19 cellular contexts compared by ENCODE assay signal in genomic region chr7:151437163-151437553, GRCh38. TPM values are rescaled to one million over a fixed set of nuclear protein-coding genes. Genes with fewer than 3 reads are reported as not detected.
DNase-seq lines count a peak whose midpoint lies in the region; ATAC-seq and TF ChIP-seq lines count a peak whose summit lies in the region.
"Had no signal": no experiment of that assay in that cellular context is flagged by ENCODE, and none has a peak within 500 bp of the region (broad histone marks: within the 10 kb centered on the region; RNA-seq: fewer than 3 reads in every experiment).

No MANE protein-coding gene starts in this region.

- H3K9ac ChIP-seq in trophoblast cell (ENCODE audit: low read length) (no peak overlapping the region), PC-3 (ENCODE audit: low read length) (no peak overlapping the region)

- intact Hi-C loops in activated CD4-positive, alpha-beta T cell treated with anti-CD3 and anti-CD28 coated beads, Interleukin-2, amount 10 ng/mL, durations not matched to agents 24 days and 14 days (cut with micrococcal nuclease), result no loop called here
- intact Hi-C loops in PC-3 (cut with micrococcal nuclease), result no loop called here

- CTCF ChIA-PET in PC-3 (lab: Charles Lee), result no interaction called here

- H3K4me2 ChIP-seq in trophoblast cell (ENCODE audit: low read length) (peak overlapping the region; percentile 38), PC-3 (ENCODE audit: low read length) (no peak overlapping the region)

- no peak overlapping the region for H3K23ac ChIP-seq in trophoblast cell (ENCODE audit: low read length)

- no peaks in the 10 kb centered on the region for H3K27me3 Mint-ChIP-seq in activated T-helper 17 cell treated with anti-CD3 and anti-CD28 coated beads, Interleukin-2, amount 50 U/mL, for 72 hours
- H3K27me3 Mint-ChIP-seq in activated CD4-positive, alpha-beta T cell treated with anti-CD3 and anti-CD28 coated beads, Interleukin-2, amount 10 ng/mL, durations not matched to agents 24 days and 14 days, result peaks cover 16% of the 10 kb centered on the region

- no peak overlapping the region for H3K4me3 ChIP-seq in gastroesophageal sphincter
- no peak overlapping the region for H3K4me3 ChIP-seq in trophoblast cell (ENCODE audit: low read depth, low read length)
- H3K4me3 ChIP-seq in tibial nerve, result no peak overlapping the region
- no peak overlapping the region for H3K4me3 ChIP-seq in PC-3 (ENCODE audit: low read length)

- TF ChIP-seq CTCF in gastroesophageal sphincter (IDR thresholded peaks at IDR 0.05), result no peak
- no peak for TF ChIP-seq CTCF in tibial nerve (IDR thresholded peaks at IDR 0.05)
- TF ChIP-seq CTCF in PC-3 (conservative IDR thresholded peaks at IDR 0.05; ENCODE audit: low read depth, low read length), result no peak

- H2BK5ac ChIP-seq in trophoblast cell (ENCODE audit: low read depth, low read length, poor library complexity), result no peak overlapping the region

- H4K12ac ChIP-seq in trophoblast cell (ENCODE audit: low read depth, low read length), result no peak overlapping the region

- H4K8ac ChIP-seq in trophoblast cell (ENCODE audit: low read depth, low read length), result peak overlapping the region; percentile 36

- H3K27ac ChIP-seq in gastroesophageal sphincter, result peak overlapping the region in 3 of 4 donors; percentile 6 to 61 (median 45)
- peak overlapping the region; percentile 24 for H3K27ac ChIP-seq in trophoblast cell (ENCODE audit: low read depth, low read length)
- H3K27ac ChIP-seq in tibial nerve, result peak overlapping the region; percentile 3 to 82 (median 62)
- H3K27ac ChIP-seq in PC-3 (ENCODE audit: low read length), result no peak overlapping the region

- TF ChIP-seq POLR2A in gastroesophageal sphincter (IDR thresholded peaks at IDR 0.05) (no peak), tibial nerve (IDR thresholded peaks at IDR 0.05) (no peak)

- peaks cover 14% of the 10 kb centered on the region for H3K79me1 ChIP-seq in trophoblast cell (ENCODE audit: low read length)

- H2BK12ac ChIP-seq in trophoblast cell (ENCODE audit: low read length), result peak overlapping the region; percentile 60

- H3K9me3 ChIP-seq in gastroesophageal sphincter (no peaks in the 10 kb centered on the region), trophoblast cell (ENCODE audit: insufficient read depth, low read depth, low read length) (peaks cover 3% of the 10 kb centered on the region), tibial nerve (no peaks in the 10 kb centered on the region), PC-3 (ENCODE audit: low read length) (no peaks in the 10 kb centered on the region)
- H3K9me3 ChIP-seq: BE2C had no signal

- no peak overlapping the region for H3K4me3 Mint-ChIP-seq in activated T-helper 17 cell treated with anti-CD3 and anti-CD28 coated beads, Interleukin-2, amount 50 U/mL, for 72 hours
- no peak overlapping the region for H3K4me3 Mint-ChIP-seq in activated CD4-positive, alpha-beta T cell treated with anti-CD3 and anti-CD28 coated beads, Interleukin-2, amount 10 ng/mL, durations not matched to agents 24 days and 14 days
- H3K4me3 Mint-ChIP-seq: CD8-positive, alpha-beta T cell had no signal

- peak overlapping the region; percentile 55 for H2BK120ac ChIP-seq in trophoblast cell (ENCODE audit: insufficient read depth, low read length, poor library complexity)

- H3K4me1 Mint-ChIP-seq in activated T-helper 17 cell treated with anti-CD3 and anti-CD28 coated beads, Interleukin-2, amount 50 U/mL, for 72 hours, result peaks cover 23% of the 10 kb centered on the region
- peaks cover 24% of the 10 kb centered on the region for H3K4me1 Mint-ChIP-seq in activated CD4-positive, alpha-beta T cell treated with anti-CD3 and anti-CD28 coated beads, Interleukin-2, amount 10 ng/mL, durations not matched to agents 24 days and 14 days

- BruUV-seq in PC-3 (replicated peaks; lab: Mats Ljungman, UMichigan), result no TSS peak

- peak overlapping the region; percentile 45 for H4K91ac ChIP-seq in trophoblast cell (ENCODE audit: low read depth, low read length)

- H2AFZ ChIP-seq in trophoblast cell (ENCODE audit: insufficient read depth, low read length, poor library complexity) (no peak overlapping the region), PC-3 (ENCODE audit: low read length) (no peak overlapping the region)

- H3K9me3 Mint-ChIP-seq in activated T-helper 17 cell treated with anti-CD3 and anti-CD28 coated beads, Interleukin-2, amount 50 U/mL, for 72 hours, result no peaks in the 10 kb centered on the region
- no peaks in the 10 kb centered on the region for H3K9me3 Mint-ChIP-seq in activated CD4-positive, alpha-beta T cell treated with anti-CD3 and anti-CD28 coated beads, Interleukin-2, amount 10 ng/mL, durations not matched to agents 24 days and 14 days
- H3K9me3 Mint-ChIP-seq: CD8-positive, alpha-beta T cell had no signal

- H3K27ac Mint-ChIP-seq in activated T-helper 17 cell treated with anti-CD3 and anti-CD28 coated beads, Interleukin-2, amount 50 U/mL, for 72 hours, result peak overlapping the region; percentile 31
- H3K27ac Mint-ChIP-seq in activated CD4-positive, alpha-beta T cell treated with anti-CD3 and anti-CD28 coated beads, Interleukin-2, amount 10 ng/mL, durations not matched to agents 24 days and 14 days, result no peak overlapping the region

- peak overlapping the region; percentile 41 for H2AK5ac ChIP-seq in trophoblast cell (ENCODE audit: low read length)

- peak overlapping the region; percentile 10 for H3K18ac ChIP-seq in trophoblast cell (ENCODE audit: low read length)

- no peaks in the 10 kb centered on the region for H4K20me1 ChIP-seq in PC-3 (ENCODE audit: low read length)

- H3K9me2 ChIP-seq in PC-3 (replicated peaks; ENCODE audit: low read length), result no peaks in the 10 kb centered on the region

- H3K36me3 ChIP-seq in gastroesophageal sphincter (no peaks in the 10 kb centered on the region), trophoblast cell (ENCODE audit: control insufficient read depth in 1 of 2, insufficient read depth in 2 of 2, low read length in 2 of 2) (no peaks in the 10 kb centered on the region), tibial nerve (no peaks in the 10 kb centered on the region), PC-3 (ENCODE audit: low read depth, low read length) (no peaks in the 10 kb centered on the region)
- H3K36me3 ChIP-seq: BE2C had no signal

- WGBS in gastroesophageal sphincter (ENCODE audit: low coverage in 1 of 2), 2 donors, result 89 to 100% methylated on average over 3 of the region's 13 CpGs
- no CpG with 5 or more reads among the region's 13 CpGs for WGBS in trophoblast cell (ENCODE audit: extremely low coverage, insufficient coverage, insufficient read length)
- WGBS in tibial nerve, 2 donors, result 73 to 79% methylated on average over 13 of the region's 13 CpGs

- no peak overlapping the region for H3K4ac ChIP-seq in trophoblast cell (ENCODE audit: low read depth, low read length)

- peak overlapping the region; percentile 32 for H3K14ac ChIP-seq in trophoblast cell (ENCODE audit: low read length)

- no peaks in the 10 kb centered on the region for H3K79me2 ChIP-seq in trophoblast cell (ENCODE audit: control insufficient read depth, insufficient read depth, low read length, poor library complexity)
- no peaks in the 10 kb centered on the region for H3K79me2 ChIP-seq in PC-3 (ENCODE audit: low read length)

- no peaks in the 10 kb centered on the region for H3K36me3 Mint-ChIP-seq in activated T-helper 17 cell treated with anti-CD3 and anti-CD28 coated beads, Interleukin-2, amount 50 U/mL, for 72 hours (ENCODE audit: low read depth)
- no peaks in the 10 kb centered on the region for H3K36me3 Mint-ChIP-seq in activated CD4-positive, alpha-beta T cell treated with anti-CD3 and anti-CD28 coated beads, Interleukin-2, amount 10 ng/mL, durations not matched to agents 24 days and 14 days (ENCODE audit: low read depth)
- H3K36me3 Mint-ChIP-seq: CD8-positive, alpha-beta T cell had no signal

- H3K4me1 ChIP-seq in gastroesophageal sphincter, result peaks cover 0 to 25% (median 22%) of the 10 kb centered on the region in 3 donors
- H3K4me1 ChIP-seq in trophoblast cell (ENCODE audit: control insufficient read depth in 1 of 2, insufficient read depth in 2 of 2, low read length in 2 of 2), result peaks cover 28 to 33% of the 10 kb centered on the region in 2 experiments
- peaks cover 0 to 56% (median 19%) of the 10 kb centered on the region in 4 donors for H3K4me1 ChIP-seq in tibial nerve
- H3K4me1 ChIP-seq in PC-3 (ENCODE audit: insufficient read depth, low read length), result no peaks in the 10 kb centered on the region
- H3K4me1 ChIP-seq: BE2C had no signal

- TF ChIP-seq EP300 in gastroesophageal sphincter (IDR thresholded peaks at IDR 0.05), result no peak
- TF ChIP-seq EP300 in tibial nerve (IDR thresholded peaks at IDR 0.05), result no peak

- ATAC-seq in activated T-helper 17 cell treated with anti-CD3 and anti-CD28 coated beads, Interleukin-2, amount 50 U/mL, for 72 hours (replicated peaks), result no peak
- ATAC-seq in gastroesophageal sphincter (no peak), HG02798 (IDR thresholded peaks at IDR 0.05; ENCODE audit: poor library complexity, unreplicated experiment) (no peak), PC-3 (no peak)
- ATAC-seq: CD8-positive, alpha-beta T cell; Panc1 had no signal

- DNase-seq in trophoblast cell, result no peak
- DNase-seq in tibial nerve (ENCODE audit: low spot score in 2 of 2), result no peak
- no peak for DNase-seq in activated CD4-positive, alpha-beta T cell treated with anti-CD3 and anti-CD28 coated beads, Interleukin-2, amount 10 ng/mL, durations not matched to agents 24 days and 14 days
- DNase-seq in PC-3, result no peak
- DNase-seq: CD8-positive, alpha-beta T cell; Kasumi-1; NCI-H1417 treated with DMSO at 0.1 percent for 48 hours; NCI-H2029; NCI-H2171 treated with DMSO at 0.1 percent for 48 hours; NCI-H774 had no signal

- H3F3A ChIP-seq in PC-3 (ENCODE audit: low read length, unreplicated experiment), result no peaks in the 10 kb centered on the region

- peaks cover 26% of the 10 kb centered on the region for H3K27me3 ChIP-seq in gastroesophageal sphincter
- no peaks in the 10 kb centered on the region for H3K27me3 ChIP-seq in trophoblast cell (ENCODE audit: insufficient read depth, low read length)
- H3K27me3 ChIP-seq in tibial nerve, result peaks cover 0 to 4% of the 10 kb centered on the region in 2 donors
- peaks cover 18% of the 10 kb centered on the region for H3K27me3 ChIP-seq in PC-3 (ENCODE audit: low read length)
- H3K27me3 ChIP-seq: BE2C had no signal

- POLR2A ChIA-PET in PC-3 (lab: Charles Lee; ENCODE audit: unreplicated experiment), result no interaction called here

RNA-seq across cellular contexts. Expression of gene CRYGN, which starts 2.8 kb away (rescaled TPM):
- total RNA-seq in activated T-helper 17 cell treated with anti-CD3 and anti-CD28 coated beads, Interleukin-2, amount 50 U/mL, for 72 hours, result not detected
- total RNA-seq in gastroesophageal sphincter (1 to 10 TPM in 1 of 4 donors, under 1 TPM in 1, not detected in 2; 0.27 to 4.4 TPM), tibial nerve (1 to 10 TPM in 1 of 4 donors, under 1 TPM in 2, not detected in 1; 0.59 to 1.5 (median 0.87) TPM), PC-3 (2014; rRNA removed) (0.11 TPM in 1 of 2 replicates, not detected in the other)
- 0.16 and 0.26 TPM in 2 replicates for polyA plus RNA-seq in trophoblast cell (2013)
- total RNA-seq in activated CD4-positive, alpha-beta T cell treated with anti-CD3 and anti-CD28 coated beads, Interleukin-2, amount 10 ng/mL, durations not matched to agents 24 days and 14 days, result not detected in 2 replicates
- total RNA-seq: CD8-positive, alpha-beta T cell; IMR-90; Right ventricle myocardium inferior had no signal
- polyA plus RNA-seq: AG04450, IMR-90 had no signal

RNA-seq across cellular contexts. Expression of gene WDR86, which starts 27.3 kb away (rescaled TPM):
- under 1 TPM in 1 of 2 donors, not detected in 1; 0.45 TPM for total RNA-seq in activated T-helper 17 cell treated with anti-CD3 and anti-CD28 coated beads, Interleukin-2, amount 50 U/mL, for 72 hours
- total RNA-seq in gastroesophageal sphincter (1 to 10 TPM; 2.6 to 8.2 (median 5.9) TPM), tibial nerve (100 to 1,000 TPM in 2 of 4 donors, 10 to 100 TPM in 2; 82.9 to 142 (median 115) TPM), PC-3 (2014; rRNA removed) (not detected in 2 replicates)
- 6.0 and 7.3 TPM in 2 replicates for polyA plus RNA-seq in trophoblast cell (2013)
- not detected in 2 replicates for total RNA-seq in activated CD4-positive, alpha-beta T cell treated with anti-CD3 and anti-CD28 coated beads, Interleukin-2, amount 10 ng/mL, durations not matched to agents 24 days and 14 days
- total RNA-seq: IMR-90, NCI-H460 had no signal
- polyA plus RNA-seq: IMR-90 had no signal

Comparison
In these comparisons a context has a peak if more than half of its experiments do, and no peak if none do; other contexts are left out.
1. RNA of gene WDR86, which starts 27.3 kb away (total RNA-seq): 82.9 to 142 TPM in tibial nerve; 2.6 to 8.2 TPM in gastroesophageal sphincter, 0.45 TPM in activated T-helper 17 cell treated with anti-CD3 and anti-CD28 coated beads, Interleukin-2, amount 50 U/mL, for 72 hours, not detected in activated CD4-positive, alpha-beta T cell treated with anti-CD3 and anti-CD28 coated beads, Interleukin-2, amount 10 ng/mL, durations not matched to agents 24 days and 14 days and not detected in PC-3; every median in the first group is over 4 times any median in the second.